In the genomic region with DNA sequence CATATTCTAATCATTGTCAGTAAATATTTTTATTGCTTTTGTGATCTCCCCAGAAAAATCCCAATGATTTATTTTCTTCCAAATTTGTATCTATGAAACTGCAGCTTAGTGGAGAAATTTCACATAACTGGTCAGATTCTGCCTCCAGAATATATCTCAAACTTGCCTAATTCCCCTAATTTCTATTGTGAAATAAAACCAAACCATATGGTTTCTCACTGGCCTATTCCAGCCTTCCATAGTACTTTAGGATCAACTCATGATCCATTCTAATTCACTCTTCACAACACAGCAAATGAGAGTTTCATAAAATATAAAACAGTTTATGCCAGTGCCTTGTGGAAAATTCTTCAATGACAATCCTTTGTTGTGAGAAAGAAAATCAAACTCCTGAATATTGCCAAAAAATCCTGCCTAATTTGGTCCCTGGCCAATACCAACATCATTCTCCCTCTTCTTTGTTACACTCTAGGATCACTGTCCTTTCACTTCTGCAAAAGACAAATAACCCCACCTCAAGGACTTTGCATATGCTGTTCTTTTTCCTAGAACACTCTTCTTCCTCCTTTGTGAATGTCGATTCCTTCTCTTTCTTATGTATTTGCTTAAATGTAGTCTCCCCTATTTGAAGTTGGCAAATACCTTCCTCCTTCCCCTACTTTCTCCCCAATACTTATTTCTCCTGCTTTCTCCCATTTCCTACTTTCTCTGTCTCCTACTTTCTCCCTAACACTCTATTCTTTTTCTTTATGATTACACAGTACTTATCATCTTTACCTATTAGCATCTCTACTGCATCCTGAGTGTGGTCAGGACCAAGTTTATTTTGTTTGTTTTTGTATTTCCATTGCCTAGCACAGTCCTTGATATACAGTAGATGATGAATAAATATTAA, we compare ENCODE assay signal across 28 cellular contexts.
"Had no signal": no experiment of that assay in that cellular context is flagged by ENCODE, and none has a peak within 500 bp of the region (broad histone marks: within the 10 kb centered on the region; RNA-seq: fewer than 3 reads in every experiment).

No MANE protein-coding gene starts in this region.

- H3K9me3 Mint-ChIP-seq: central memory CD8-positive, alpha-beta T cell; dendritic cell treated with granulocyte-macrophage colony-stimulating factor and Interleukin-4, amounts not matched to agents 40 ng/mL and 50 ng/mL, for 4 days; naive thymus-derived CD8-positive, alpha-beta T cell; stimulated activated naive CD8-positive, alpha-beta T cell treated with anti-CD3 and anti-CD28 coated beads, Interleukin-15, amount 100 ng/mL, for 72 hours; T-helper 2 cell treated with Interferon-gamma antibody and Interleukin-4, amounts not matched to agents 5 μg/mL and 100 μg/mL, for 36 hours had no signal

- H3K36me3 ChIP-seq: heart left ventricle, spleen, vagina had no signal

- H3K36me3 Mint-ChIP-seq: activated naive CD8-positive, alpha-beta T cell; naive thymus-derived CD8-positive, alpha-beta T cell; type B pancreatic cell had no signal

- H3K27me3 ChIP-seq: foreskin keratinocyte, heart left ventricle, spleen, vagina had no signal

- DNase-seq: activated CD4-positive, alpha-beta T cell treated with anti-CD3 and anti-CD28 coated beads for 48 hours; activated CD4-positive, alpha-beta T cell treated with anti-CD3 and anti-CD28 coated beads, Interleukin-2, amount 50 U/mL, for 48 hours; activated CD8-positive, alpha-beta memory T cell treated with anti-CD3 and anti-CD28 coated beads for 24 hours; activated effector memory CD4-positive, alpha-beta T cell treated with Interleukin-2 at 50 U/mL for 16 hours; activated naive CD4-positive, alpha-beta T cell treated with Interleukin-2 at 50 U/mL for 16 hours; anterior cingulate cortex; effector CD4-positive, alpha-beta T cell; foreskin keratinocyte; heart left ventricle; hypothalamus; midbrain; naive thymus-derived CD8-positive, alpha-beta T cell; occipital lobe; posterior cingulate gyrus; right cardiac atrium; spleen; stimulated activated CD4-positive, alpha-beta T cell treated with anti-CD3 and anti-CD28 coated beads, Interleukin-4, amount 100 ng/mL, for 1 hour; stimulated activated naive CD8-positive, alpha-beta T cell treated with anti-CD3 and anti-CD28 coated beads, Interleukin-15, amount 100 ng/mL, for 72 hours; substantia nigra; T-helper 1 cell had no signal

- H3K4me1 Mint-ChIP-seq: central memory CD8-positive, alpha-beta T cell; naive thymus-derived CD8-positive, alpha-beta T cell; stimulated activated naive CD8-positive, alpha-beta T cell treated with anti-CD3 and anti-CD28 coated beads, Interleukin-15, amount 100 ng/mL, for 72 hours had no signal

- H3K9me3 ChIP-seq: heart left ventricle, spleen, vagina had no signal

- H3K27me3 Mint-ChIP-seq: activated naive CD8-positive, alpha-beta T cell; central memory CD8-positive, alpha-beta T cell; dendritic cell treated with granulocyte-macrophage colony-stimulating factor and Interleukin-4, amounts not matched to agents 40 ng/mL and 50 ng/mL, for 4 days; naive thymus-derived CD8-positive, alpha-beta T cell; stimulated activated naive CD8-positive, alpha-beta T cell treated with anti-CD3 and anti-CD28 coated beads, Interleukin-15, amount 100 ng/mL, for 72 hours; type B pancreatic cell had no signal

- ATAC-seq: activated CD4-positive, CD25-positive, alpha-beta regulatory T cell treated with anti-CD3 and anti-CD28 coated beads, Interleukin-2, amount 50 U/mL, for 24 hours; foreskin keratinocyte; heart left ventricle; naive thymus-derived CD8-positive, alpha-beta T cell; right cardiac atrium; stimulated activated naive CD8-positive, alpha-beta T cell treated with anti-CD3 and anti-CD28 coated beads, Interleukin-15, amount 100 ng/mL, for 72 hours had no signal

- H3K27ac ChIP-seq: foreskin keratinocyte, heart left ventricle, spleen, vagina had no signal

- H3K27ac Mint-ChIP-seq: activated naive CD8-positive, alpha-beta T cell; dendritic cell treated with granulocyte-macrophage colony-stimulating factor and Interleukin-4, amounts not matched to agents 40 ng/mL and 50 ng/mL, for 4 days; naive thymus-derived CD8-positive, alpha-beta T cell; stimulated activated naive CD8-positive, alpha-beta T cell treated with anti-CD3 and anti-CD28 coated beads, Interleukin-15, amount 100 ng/mL, for 72 hours; T-helper 2 cell treated with Interferon-gamma antibody and Interleukin-4, amounts not matched to agents 5 μg/mL and 100 μg/mL, for 36 hours; type B pancreatic cell had no signal

- H3K4me1 ChIP-seq: foreskin keratinocyte, vagina had no signal

- H3K4me3 ChIP-seq: heart left ventricle, spleen, vagina had no signal

- H3K4me3 Mint-ChIP-seq: activated naive CD8-positive, alpha-beta T cell; central memory CD8-positive, alpha-beta T cell; dendritic cell treated with granulocyte-macrophage colony-stimulating factor and Interleukin-4, amounts not matched to agents 40 ng/mL and 50 ng/mL, for 4 days; naive thymus-derived CD8-positive, alpha-beta T cell; neural crest cell; stimulated activated naive CD8-positive, alpha-beta T cell treated with anti-CD3 and anti-CD28 coated beads, Interleukin-15, amount 100 ng/mL, for 72 hours; T-helper 2 cell treated with Interferon-gamma antibody and Interleukin-4, amounts not matched to agents 5 μg/mL and 100 μg/mL, for 36 hours; type B pancreatic cell had no signal
